In the genomic region with DNA sequence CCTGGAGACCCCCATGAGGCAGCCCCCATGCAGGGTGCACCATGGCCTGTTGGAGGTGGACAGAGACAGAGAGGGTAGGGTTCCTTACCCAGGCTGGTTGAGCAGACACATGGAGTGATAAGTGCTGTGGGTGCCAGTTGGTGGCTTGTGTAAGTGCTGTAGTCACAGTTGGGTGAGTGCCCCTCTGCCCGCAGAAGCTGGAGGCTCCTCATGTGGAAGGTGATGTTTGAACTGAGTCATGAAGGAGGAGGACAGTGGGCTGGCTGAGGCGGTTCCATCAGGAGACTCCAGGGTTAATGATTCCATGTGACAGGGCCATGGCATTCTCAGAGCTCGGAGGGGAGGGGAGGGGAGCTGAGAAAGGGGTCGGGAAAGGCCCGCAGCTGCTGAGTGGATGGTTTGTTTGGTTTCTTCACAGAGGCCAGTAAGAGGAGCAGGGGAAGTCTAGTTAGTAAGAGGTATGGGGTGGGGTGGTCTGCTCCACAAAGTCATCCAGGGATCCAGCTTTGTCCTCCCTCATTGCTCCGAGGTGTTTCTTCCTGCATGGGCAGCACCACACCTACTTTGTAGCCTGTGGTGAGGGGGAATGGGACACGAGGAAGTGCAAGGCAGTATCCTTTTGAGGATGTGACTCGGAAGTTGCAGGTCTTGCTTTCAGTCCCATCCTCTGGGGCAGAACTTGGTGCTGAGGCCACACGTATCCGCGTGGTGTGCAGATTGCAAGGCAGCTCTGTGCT, we compare ENCODE assay signal across 1 cellular context.
TF ChIP-seq lines count a peak whose summit lies in the region.

No MANE protein-coding gene starts in this region.

TF ChIP-seq in HepG2, 621 proteins besides CTCF, POLR2A, EP300 and RAD21 (continued from another document and continues in another):
- TF ChIP-seq, protein P1, sequence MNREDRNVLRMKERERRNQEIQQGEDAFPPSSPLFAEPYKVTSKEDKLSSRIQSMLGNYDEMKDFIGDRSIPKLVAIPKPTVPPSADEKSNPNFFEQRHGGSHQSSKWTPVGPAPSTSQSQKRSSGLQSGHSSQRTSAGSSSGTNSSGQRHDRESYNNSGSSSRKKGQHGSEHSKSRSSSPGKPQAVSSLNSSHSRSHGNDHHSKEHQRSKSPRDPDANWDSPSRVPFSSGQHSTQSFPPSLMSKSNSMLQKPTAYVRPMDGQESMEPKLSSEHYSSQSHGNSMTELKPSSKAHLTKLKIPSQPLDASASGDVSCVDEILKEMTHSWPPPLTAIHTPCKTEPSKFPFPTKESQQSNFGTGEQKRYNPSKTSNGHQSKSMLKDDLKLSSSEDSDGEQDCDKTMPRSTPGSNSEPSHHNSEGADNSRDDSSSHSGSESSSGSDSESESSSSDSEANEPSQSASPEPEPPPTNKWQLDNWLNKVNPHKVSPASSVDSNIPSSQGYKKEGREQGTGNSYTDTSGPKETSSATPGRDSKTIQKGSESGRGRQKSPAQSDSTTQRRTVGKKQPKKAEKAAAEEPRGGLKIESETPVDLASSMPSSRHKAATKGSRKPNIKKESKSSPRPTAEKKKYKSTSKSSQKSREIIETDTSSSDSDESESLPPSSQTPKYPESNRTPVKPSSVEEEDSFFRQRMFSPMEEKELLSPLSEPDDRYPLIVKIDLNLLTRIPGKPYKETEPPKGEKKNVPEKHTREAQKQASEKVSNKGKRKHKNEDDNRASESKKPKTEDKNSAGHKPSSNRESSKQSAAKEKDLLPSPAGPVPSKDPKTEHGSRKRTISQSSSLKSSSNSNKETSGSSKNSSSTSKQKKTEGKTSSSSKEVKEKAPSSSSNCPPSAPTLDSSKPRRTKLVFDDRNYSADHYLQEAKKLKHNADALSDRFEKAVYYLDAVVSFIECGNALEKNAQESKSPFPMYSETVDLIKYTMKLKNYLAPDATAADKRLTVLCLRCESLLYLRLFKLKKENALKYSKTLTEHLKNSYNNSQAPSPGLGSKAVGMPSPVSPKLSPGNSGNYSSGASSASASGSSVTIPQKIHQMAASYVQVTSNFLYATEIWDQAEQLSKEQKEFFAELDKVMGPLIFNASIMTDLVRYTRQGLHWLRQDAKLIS (CRISPR knock-in tag; IDR thresholded peaks at IDR 0.05): no peak
- TF ChIP-seq, protein P2, sequence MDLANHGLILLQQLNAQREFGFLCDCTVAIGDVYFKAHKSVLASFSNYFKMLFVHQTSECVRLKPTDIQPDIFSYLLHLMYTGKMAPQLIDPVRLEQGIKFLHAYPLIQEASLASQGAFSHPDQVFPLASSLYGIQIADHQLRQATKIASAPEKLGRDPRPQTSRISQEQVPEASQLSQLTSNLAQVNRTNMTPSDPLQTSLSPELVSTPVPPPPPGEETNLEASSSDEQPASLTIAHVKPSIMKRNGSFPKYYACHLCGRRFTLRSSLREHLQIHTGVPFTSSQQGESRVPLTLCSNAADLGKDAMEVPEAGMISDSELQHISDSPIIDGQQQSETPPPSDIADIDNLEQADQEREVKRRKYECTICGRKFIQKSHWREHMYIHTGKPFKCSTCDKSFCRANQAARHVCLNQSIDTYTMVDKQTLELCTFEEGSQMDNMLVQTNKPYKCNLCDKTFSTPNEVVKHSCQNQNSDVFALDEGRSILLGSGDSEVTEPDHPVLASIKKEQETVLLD (CRISPR knock-in tag; IDR thresholded peaks at IDR 0.05; ENCODE audit: low read depth): no peak
- no peak for TF ChIP-seq ZNF788 (CRISPR knock-in tag; IDR thresholded peaks at IDR 0.05; ENCODE audit: borderline replicate concordance)
- TF ChIP-seq, protein P3, sequence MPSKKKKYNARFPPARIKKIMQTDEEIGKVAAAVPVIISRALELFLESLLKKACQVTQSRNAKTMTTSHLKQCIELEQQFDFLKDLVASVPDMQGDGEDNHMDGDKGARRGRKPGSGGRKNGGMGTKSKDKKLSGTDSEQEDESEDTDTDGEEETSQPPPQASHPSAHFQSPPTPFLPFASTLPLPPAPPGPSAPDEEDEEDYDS (CRISPR knock-in tag; IDR thresholded peaks at IDR 0.05): no peak
- TF ChIP-seq, protein P4, sequence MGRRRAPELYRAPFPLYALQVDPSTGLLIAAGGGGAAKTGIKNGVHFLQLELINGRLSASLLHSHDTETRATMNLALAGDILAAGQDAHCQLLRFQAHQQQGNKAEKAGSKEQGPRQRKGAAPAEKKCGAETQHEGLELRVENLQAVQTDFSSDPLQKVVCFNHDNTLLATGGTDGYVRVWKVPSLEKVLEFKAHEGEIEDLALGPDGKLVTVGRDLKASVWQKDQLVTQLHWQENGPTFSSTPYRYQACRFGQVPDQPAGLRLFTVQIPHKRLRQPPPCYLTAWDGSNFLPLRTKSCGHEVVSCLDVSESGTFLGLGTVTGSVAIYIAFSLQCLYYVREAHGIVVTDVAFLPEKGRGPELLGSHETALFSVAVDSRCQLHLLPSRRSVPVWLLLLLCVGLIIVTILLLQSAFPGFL (CRISPR knock-in tag; IDR thresholded peaks at IDR 0.05): no peak
- TF ChIP-seq, protein P5, sequence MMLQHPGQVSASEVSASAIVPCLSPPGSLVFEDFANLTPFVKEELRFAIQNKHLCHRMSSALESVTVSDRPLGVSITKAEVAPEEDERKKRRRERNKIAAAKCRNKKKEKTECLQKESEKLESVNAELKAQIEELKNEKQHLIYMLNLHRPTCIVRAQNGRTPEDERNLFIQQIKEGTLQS (CRISPR knock-in tag; IDR thresholded peaks at IDR 0.05): 0 out of 2 replicates have a peak, but pooled peaks have one; percentile 11
- no peak for TF ChIP-seq ZIK1 (CRISPR knock-in tag; IDR thresholded peaks at IDR 0.05; ENCODE audit: borderline replicate concordance, low read depth)
- TF ChIP-seq ZNF20 (CRISPR knock-in tag; IDR thresholded peaks at IDR 0.05): no peak
- no peak for TF ChIP-seq ZBTB21 (CRISPR knock-in tag; IDR thresholded peaks at IDR 0.05)
- peak; percentile 45; the same call in 1 of the 2 replicates for TF ChIP-seq ZC3H13 (CRISPR knock-in tag; IDR thresholded peaks at IDR 0.05)
- TF ChIP-seq SNRNP70 (IDR thresholded peaks at IDR 0.05; ENCODE audit: low read depth, low read length): no peak
- TF ChIP-seq ZFP90 (CRISPR knock-in tag; IDR thresholded peaks at IDR 0.05; ENCODE audit: borderline replicate concordance): no peak
- no peak for TF ChIP-seq CREM (IDR thresholded peaks at IDR 0.05)
- TF ChIP-seq CREM (CRISPR knock-in tag; IDR thresholded peaks at IDR 0.05): no peak
- TF ChIP-seq, protein P6, sequence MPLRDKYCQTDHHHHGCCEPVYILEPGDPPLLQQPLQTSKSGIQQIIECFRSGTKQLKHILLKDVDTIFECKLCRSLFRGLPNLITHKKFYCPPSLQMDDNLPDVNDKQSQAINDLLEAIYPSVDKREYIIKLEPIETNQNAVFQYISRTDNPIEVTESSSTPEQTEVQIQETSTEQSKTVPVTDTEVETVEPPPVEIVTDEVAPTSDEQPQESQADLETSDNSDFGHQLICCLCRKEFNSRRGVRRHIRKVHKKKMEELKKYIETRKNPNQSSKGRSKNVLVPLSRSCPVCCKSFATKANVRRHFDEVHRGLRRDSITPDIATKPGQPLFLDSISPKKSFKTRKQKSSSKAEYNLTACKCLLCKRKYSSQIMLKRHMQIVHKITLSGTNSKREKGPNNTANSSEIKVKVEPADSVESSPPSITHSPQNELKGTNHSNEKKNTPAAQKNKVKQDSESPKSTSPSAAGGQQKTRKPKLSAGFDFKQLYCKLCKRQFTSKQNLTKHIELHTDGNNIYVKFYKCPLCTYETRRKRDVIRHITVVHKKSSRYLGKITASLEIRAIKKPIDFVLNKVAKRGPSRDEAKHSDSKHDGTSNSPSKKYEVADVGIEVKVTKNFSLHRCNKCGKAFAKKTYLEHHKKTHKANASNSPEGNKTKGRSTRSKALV (CRISPR knock-in tag; IDR thresholded peaks at IDR 0.05): no peak
- TF ChIP-seq ZNF446 (CRISPR knock-in tag; IDR thresholded peaks at IDR 0.05): no peak
- TF ChIP-seq, protein P7, sequence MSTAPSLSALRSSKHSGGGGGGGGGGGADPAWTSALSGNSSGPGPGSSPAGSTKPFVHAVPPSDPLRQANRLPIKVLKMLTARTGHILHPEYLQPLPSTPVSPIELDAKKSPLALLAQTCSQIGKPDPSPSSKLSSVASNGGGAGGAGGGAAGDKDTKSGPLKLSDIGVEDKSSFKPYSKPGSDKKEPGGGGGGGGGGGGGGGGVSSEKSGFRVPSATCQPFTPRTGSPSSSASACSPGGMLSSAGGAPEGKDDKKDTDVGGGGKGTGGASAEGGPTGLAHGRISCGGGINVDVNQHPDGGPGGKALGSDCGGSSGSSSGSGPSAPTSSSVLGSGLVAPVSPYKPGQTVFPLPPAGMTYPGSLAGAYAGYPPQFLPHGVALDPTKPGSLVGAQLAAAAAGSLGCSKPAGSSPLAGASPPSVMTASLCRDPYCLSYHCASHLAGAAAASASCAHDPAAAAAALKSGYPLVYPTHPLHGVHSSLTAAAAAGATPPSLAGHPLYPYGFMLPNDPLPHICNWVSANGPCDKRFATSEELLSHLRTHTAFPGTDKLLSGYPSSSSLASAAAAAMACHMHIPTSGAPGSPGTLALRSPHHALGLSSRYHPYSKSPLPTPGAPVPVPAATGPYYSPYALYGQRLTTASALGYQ (CRISPR knock-in tag; IDR thresholded peaks at IDR 0.05): no peak
- TF ChIP-seq MXI1 (IDR thresholded peaks at IDR 0.05; ENCODE audit: borderline replicate concordance, low read depth, low read length): peak; percentile 33; the same call in 1 of the 3 replicates
- TF ChIP-seq, protein P8, sequence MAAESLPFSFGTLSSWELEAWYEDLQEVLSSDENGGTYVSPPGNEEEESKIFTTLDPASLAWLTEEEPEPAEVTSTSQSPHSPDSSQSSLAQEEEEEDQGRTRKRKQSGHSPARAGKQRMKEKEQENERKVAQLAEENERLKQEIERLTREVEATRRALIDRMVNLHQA (CRISPR knock-in tag; IDR thresholded peaks at IDR 0.05): no peak
- peak; percentile 90 for TF ChIP-seq ZNF333 (CRISPR knock-in tag; IDR thresholded peaks at IDR 0.05; ENCODE audit: borderline replicate concordance)
- no peak; the same call in none of the 2 replicates for TF ChIP-seq FOXA3 (CRISPR knock-in tag; IDR thresholded peaks at IDR 0.05)
- TF ChIP-seq ZFY (CRISPR knock-in tag; IDR thresholded peaks at IDR 0.05): no peak
- peak; percentile 62; the same call in 1 of the 2 replicates for TF ChIP-seq CCDC6 (CRISPR knock-in tag; IDR thresholded peaks at IDR 0.05)
- no peak; the same call in 1 of the 2 replicates for TF ChIP-seq BCL6 (CRISPR knock-in tag; IDR thresholded peaks at IDR 0.05)
- no peak for TF ChIP-seq PTBP1 (IDR thresholded peaks at IDR 0.05; ENCODE audit: low read depth, low read length, poor library complexity, severe bottlenecking)
- TF ChIP-seq ZNF232 (CRISPR knock-in tag; IDR thresholded peaks at IDR 0.05; ENCODE audit: borderline replicate concordance): no peak
- TF ChIP-seq SNAI1 (CRISPR knock-in tag; IDR thresholded peaks at IDR 0.05; ENCODE audit: borderline replicate concordance): no peak
- TF ChIP-seq, protein P9, sequence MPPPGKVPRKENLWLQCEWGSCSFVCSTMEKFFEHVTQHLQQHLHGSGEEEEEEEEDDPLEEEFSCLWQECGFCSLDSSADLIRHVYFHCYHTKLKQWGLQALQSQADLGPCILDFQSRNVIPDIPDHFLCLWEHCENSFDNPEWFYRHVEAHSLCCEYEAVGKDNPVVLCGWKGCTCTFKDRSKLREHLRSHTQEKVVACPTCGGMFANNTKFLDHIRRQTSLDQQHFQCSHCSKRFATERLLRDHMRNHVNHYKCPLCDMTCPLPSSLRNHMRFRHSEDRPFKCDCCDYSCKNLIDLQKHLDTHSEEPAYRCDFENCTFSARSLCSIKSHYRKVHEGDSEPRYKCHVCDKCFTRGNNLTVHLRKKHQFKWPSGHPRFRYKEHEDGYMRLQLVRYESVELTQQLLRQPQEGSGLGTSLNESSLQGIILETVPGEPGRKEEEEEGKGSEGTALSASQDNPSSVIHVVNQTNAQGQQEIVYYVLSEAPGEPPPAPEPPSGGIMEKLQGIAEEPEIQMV (CRISPR knock-in tag; IDR thresholded peaks at IDR 0.05; ENCODE audit: low read depth): 0 out of 2 replicates have a peak, but pooled peaks have one; percentile 36
- TF ChIP-seq, protein P10, sequence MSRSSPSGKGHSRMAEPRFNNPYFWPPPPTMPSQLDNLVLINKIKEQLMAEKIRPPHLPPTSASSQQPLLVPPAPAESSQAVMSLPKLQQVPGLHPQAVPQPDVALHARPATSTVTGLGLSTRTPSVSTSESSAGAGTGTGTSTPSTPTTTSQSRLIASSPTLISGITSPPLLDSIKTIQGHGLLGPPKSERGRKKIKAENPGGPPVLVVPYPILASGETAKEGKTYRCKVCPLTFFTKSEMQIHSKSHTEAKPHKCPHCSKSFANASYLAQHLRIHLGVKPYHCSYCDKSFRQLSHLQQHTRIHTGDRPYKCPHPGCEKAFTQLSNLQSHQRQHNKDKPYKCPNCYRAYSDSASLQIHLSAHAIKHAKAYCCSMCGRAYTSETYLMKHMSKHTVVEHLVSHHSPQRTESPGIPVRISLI (CRISPR knock-in tag; IDR thresholded peaks at IDR 0.05; ENCODE audit: borderline replicate concordance): no peak
- peak; percentile 71 for TF ChIP-seq FOSL2 (CRISPR knock-in tag; IDR thresholded peaks at IDR 0.05)
- TF ChIP-seq PRPF4 (IDR thresholded peaks at IDR 0.05; ENCODE audit: low read depth, low read length, poor library complexity, severe bottlenecking): no peak
- peak; percentile 40; the same call in 1 of the 2 replicates for TF ChIP-seq ZNF292 (CRISPR knock-in tag; IDR thresholded peaks at IDR 0.05; ENCODE audit: borderline replicate concordance, low read depth)
- no peak for TF ChIP-seq ZNF33B (CRISPR knock-in tag; IDR thresholded peaks at IDR 0.05)
- no peak for TF ChIP-seq ZNF776 (CRISPR knock-in tag; IDR thresholded peaks at IDR 0.05)
- TF ChIP-seq SAFB2 (CRISPR knock-in tag; IDR thresholded peaks at IDR 0.05; ENCODE audit: borderline replicate concordance, low read depth): no peak
- TF ChIP-seq ZNF850 (CRISPR knock-in tag; conservative IDR thresholded peaks at IDR 0.05): no peak
- TF ChIP-seq EEA1 (CRISPR knock-in tag; IDR thresholded peaks at IDR 0.05; ENCODE audit: borderline replicate concordance): no peak
- TF ChIP-seq, protein P11, sequence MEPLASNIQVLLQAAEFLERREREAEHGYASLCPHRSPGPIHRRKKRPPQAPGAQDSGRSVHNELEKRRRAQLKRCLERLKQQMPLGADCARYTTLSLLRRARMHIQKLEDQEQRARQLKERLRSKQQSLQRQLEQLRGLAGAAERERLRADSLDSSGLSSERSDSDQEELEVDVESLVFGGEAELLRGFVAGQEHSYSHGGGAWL (CRISPR knock-in tag; IDR thresholded peaks at IDR 0.05): no peak
- TF ChIP-seq FOXO1 (CRISPR knock-in tag; IDR thresholded peaks at IDR 0.05): no peak; the same call in 1 of the 2 replicates
- 0 out of 2 replicates have a peak, but pooled peaks have one; percentile 1 for TF ChIP-seq GATAD2A (CRISPR knock-in tag; IDR thresholded peaks at IDR 0.05)
- TF ChIP-seq ZFP82 (CRISPR knock-in tag; IDR thresholded peaks at IDR 0.05; ENCODE audit: borderline replicate concordance): no peak
- no peak for TF ChIP-seq NR2C2 (CRISPR knock-in tag; IDR thresholded peaks at IDR 0.05; ENCODE audit: borderline replicate concordance)
- no peak for TF ChIP-seq GFI1 (CRISPR knock-in tag; IDR thresholded peaks at IDR 0.05; ENCODE audit: borderline replicate concordance)
- TF ChIP-seq ISX (CRISPR knock-in tag; conservative IDR thresholded peaks at IDR 0.05): no peak
- no peak for TF ChIP-seq ZNF841 (CRISPR knock-in tag; IDR thresholded peaks at IDR 0.05; ENCODE audit: borderline replicate concordance)
